ENCODE assay signal across 1 cellular context in the genomic region with DNA sequence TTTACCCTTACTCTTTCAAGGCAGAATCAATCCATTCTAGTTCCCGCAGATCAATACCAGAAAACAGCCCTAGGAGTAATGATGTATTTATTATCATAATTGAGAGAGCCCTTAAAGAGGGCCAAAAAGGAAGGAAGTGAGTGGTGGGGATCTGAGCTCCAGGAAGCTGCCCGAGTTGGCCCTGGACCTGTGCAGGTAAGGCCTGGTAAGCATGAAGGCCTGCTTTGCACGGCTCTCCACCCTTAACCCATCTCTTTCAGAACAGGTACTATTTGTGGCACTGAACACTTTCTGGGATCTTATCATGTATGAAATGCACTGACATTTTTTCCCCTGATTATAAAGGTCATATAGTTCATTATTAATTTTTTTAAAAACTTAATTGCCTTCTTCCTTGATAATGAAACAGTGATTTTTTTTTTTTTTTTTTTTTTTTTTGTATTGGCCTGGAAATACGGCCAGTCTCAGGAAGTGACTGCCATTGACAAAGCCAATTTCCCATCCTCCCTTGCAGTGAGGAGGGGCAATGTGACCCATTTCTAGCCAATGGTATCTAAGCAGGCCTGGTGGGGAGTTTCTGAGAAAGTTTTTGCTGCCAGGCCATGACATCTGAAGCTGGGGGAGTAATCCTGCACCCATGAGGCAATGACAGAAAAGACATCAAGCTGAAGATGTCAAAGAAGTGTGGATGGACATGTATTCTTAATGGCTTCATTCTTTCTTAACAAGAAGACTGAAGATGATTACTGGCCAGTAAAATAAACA.
TF ChIP-seq lines count a peak whose summit lies in the region.

No MANE protein-coding gene starts in this region.

TF ChIP-seq in H1, 55 proteins besides CTCF, POLR2A, EP300 and RAD21:
- TF ChIP-seq, protein P1, sequence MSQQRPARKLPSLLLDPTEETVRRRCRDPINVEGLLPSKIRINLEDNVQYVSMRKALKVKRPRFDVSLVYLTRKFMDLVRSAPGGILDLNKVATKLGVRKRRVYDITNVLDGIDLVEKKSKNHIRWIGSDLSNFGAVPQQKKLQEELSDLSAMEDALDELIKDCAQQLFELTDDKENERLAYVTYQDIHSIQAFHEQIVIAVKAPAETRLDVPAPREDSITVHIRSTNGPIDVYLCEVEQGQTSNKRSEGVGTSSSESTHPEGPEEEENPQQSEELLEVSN (IDR thresholded peaks at IDR 0.05): no peak
- no peak for TF ChIP-seq CBX5 (IDR thresholded peaks at IDR 0.05; ENCODE audit: low read depth, low read length)
- TF ChIP-seq, protein P2, sequence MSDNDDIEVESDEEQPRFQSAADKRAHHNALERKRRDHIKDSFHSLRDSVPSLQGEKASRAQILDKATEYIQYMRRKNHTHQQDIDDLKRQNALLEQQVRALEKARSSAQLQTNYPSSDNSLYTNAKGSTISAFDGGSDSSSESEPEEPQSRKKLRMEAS (IDR thresholded peaks at IDR 0.05): no peak
- no peak for TF ChIP-seq BCL11A (IDR thresholded peaks at IDR 0.05; ENCODE audit: low read depth in 2 of 2, low read length in 2 of 2)
- TF ChIP-seq SUZ12 (IDR thresholded peaks at IDR 0.05; ENCODE audit: low read length): no peak
- TF ChIP-seq SRF (IDR thresholded peaks at IDR 0.05; ENCODE audit: low read depth, low read length): no peak
- no peak for TF ChIP-seq BRCA1 (IDR thresholded peaks at IDR 0.05; ENCODE audit: low read depth, low read length)
- TF ChIP-seq NANOG (IDR thresholded peaks at IDR 0.05; ENCODE audit: insufficient read depth, low read depth, low read length, poor library complexity, severe bottlenecking): no peak
- no peak for TF ChIP-seq CHD2 (IDR thresholded peaks at IDR 0.05; ENCODE audit: low read length)
- TF ChIP-seq CTBP2 (IDR thresholded peaks at IDR 0.05; ENCODE audit: borderline replicate concordance, insufficient read depth, insufficient read length, low read length): no peak
- no peak for TF ChIP-seq ASH2L (IDR thresholded peaks at IDR 0.05; ENCODE audit: low read length)
- no peak for TF ChIP-seq TEAD4 (IDR thresholded peaks at IDR 0.05; ENCODE audit: low read depth, low read length)
- no peak for TF ChIP-seq RBBP5 (IDR thresholded peaks at IDR 0.05; ENCODE audit: borderline replicate concordance, low read depth, low read length)
- TF ChIP-seq KDM5A (IDR thresholded peaks at IDR 0.05; ENCODE audit: low read length): no peak
- TF ChIP-seq YY1 (IDR thresholded peaks at IDR 0.05; ENCODE audit: low read depth, low read length): no peak
